ENCODE assay signal across 20 cellular contexts in genomic region chr22:22867996-22868715, GRCh38. TPM values are rescaled to one million over a fixed set of nuclear protein-coding genes. Genes with fewer than 3 reads are reported as not detected.
"Had no signal": no experiment of that assay in that cellular context is flagged by ENCODE, and none has a peak within 500 bp of the region (broad histone marks: within the 10 kb centered on the region; RNA-seq: fewer than 3 reads in every experiment).

No MANE protein-coding gene starts in this region.

- H3K4me1 ChIP-seq: colonic mucosa, neural progenitor cell, sigmoid colon, tibial artery, uterus had no signal

- H3K4me3 ChIP-seq: colonic mucosa, esophagus squamous epithelium, hepatocyte, neural progenitor cell, ovary, sigmoid colon, spleen, tibial artery, uterus had no signal

- H3K36me3 Mint-ChIP-seq: activated naive CD4-positive, alpha-beta T cell treated with anti-CD3 and anti-CD28 coated beads, Interleukin-2, amount 50 U/mL, for 24 hours; naive B cell; neural progenitor cell had no signal

- H3K27me3 Mint-ChIP-seq: activated naive CD4-positive, alpha-beta T cell treated with anti-CD3 and anti-CD28 coated beads, Interleukin-2, amount 50 U/mL, for 24 hours; activated T-cell treated with anti-CD3 and anti-CD28 coated beads, Interleukin-2, amount 50 U/mL, for 24 hours; naive B cell had no signal

- H3K4me2 ChIP-seq: hepatocyte, neural progenitor cell had no signal

- H3K27ac ChIP-seq: colonic mucosa, esophagus squamous epithelium, hepatocyte, neural progenitor cell, ovary, spleen, tibial artery, uterus had no signal

- H3K36me3 ChIP-seq: colonic mucosa, esophagus squamous epithelium, neural progenitor cell, ovary, sigmoid colon, spleen, tibial artery, uterus had no signal

- FAIRE-seq: keratinocyte had no signal

- H3K9me3 Mint-ChIP-seq: activated naive CD4-positive, alpha-beta T cell treated with anti-CD3 and anti-CD28 coated beads, Interleukin-2, amount 50 U/mL, for 24 hours; activated T-cell treated with anti-CD3 and anti-CD28 coated beads, Interleukin-2, amount 50 U/mL, for 24 hours; naive B cell had no signal

- H3K79me2 ChIP-seq: hepatocyte had no signal

- H2AFZ ChIP-seq: hepatocyte, neural progenitor cell had no signal

- H3K27me3 ChIP-seq: colonic mucosa, ovary, sigmoid colon, spleen, uterus had no signal

- H3K4me1 Mint-ChIP-seq: neural progenitor cell had no signal

- H3K4me3 Mint-ChIP-seq: activated CD4-positive, alpha-beta T cell treated with anti-CD3 and anti-CD28 coated beads, Interleukin-2, amount 10 ng/mL, durations not matched to agents 7 days and 5 days; activated naive CD4-positive, alpha-beta T cell treated with anti-CD3 and anti-CD28 coated beads, Interleukin-2, amount 50 U/mL, for 24 hours; activated T-cell treated with anti-CD3 and anti-CD28 coated beads, Interleukin-2, amount 50 U/mL, for 24 hours; neural progenitor cell had no signal

- H3K27ac Mint-ChIP-seq: activated CD4-positive, alpha-beta T cell treated with anti-CD3 and anti-CD28 coated beads, Interleukin-2, amount 10 ng/mL, durations not matched to agents 7 days and 5 days; activated naive CD4-positive, alpha-beta T cell treated with anti-CD3 and anti-CD28 coated beads, Interleukin-2, amount 50 U/mL, for 24 hours; activated T-cell treated with anti-CD3 and anti-CD28 coated beads, Interleukin-2, amount 50 U/mL, for 24 hours; neural progenitor cell had no signal

- H3K9me3 ChIP-seq: colonic mucosa, esophagus squamous epithelium, ovary, sigmoid colon, tibial artery, uterus had no signal

- DNase-seq: activated CD4-positive, alpha-beta T cell treated with anti-CD3 and anti-CD28 coated beads, Interleukin-2, amount 10 ng/mL, durations not matched to agents 7 days and 5 days; activated T-cell treated with anti-CD3 and anti-CD28 coated beads, Interleukin-2, amount 50 U/mL, for 24 hours; caudate nucleus; colonic mucosa; esophagus squamous epithelium; naive B cell; ovary; sigmoid colon; spleen; stimulated activated CD4-positive, alpha-beta T cell treated with anti-CD3 and anti-CD28 coated beads, Interleukin-1b, Interleukin-23, amount 100 ng/mL, for 48 hours; T-helper 2 cell; tibial artery; uterus had no signal

- ATAC-seq: left lobe of liver had no signal

RNA-seq across cellular contexts. Expression of gene IGLL5, which starts 19.5 kb away (rescaled TPM):
- total RNA-seq: activated CD4-positive, alpha-beta T cell treated with anti-CD3 and anti-CD28 coated beads, Interleukin-2, amount 10 ng/mL, durations not matched to agents 7 days and 5 days; fibroblast of villous mesenchyme; glomerular endothelial cell; hepatocyte had no signal
- polyA plus RNA-seq: hepatocyte, keratinocyte had no signal
